Comparison of ENCODE assay signal across 8 cellular contexts in genomic region chr6:36386495-36387439, GRCh38. TPM values are rescaled to one million over a fixed set of nuclear protein-coding genes. Genes with fewer than 3 reads are reported as not detected.
DNase-seq lines count a peak whose midpoint lies in the region; ATAC-seq, FAIRE-seq and TF ChIP-seq lines count a peak whose summit lies in the region.

No MANE protein-coding gene starts in this region.

- H3K4me3 ChIP-seq in GM12865 (ENCODE audit: low read depth, low read length) (peak overlapping the region; percentile 43), skeletal muscle satellite cell (ENCODE audit: low read length) (peak overlapping the region; percentile 78)

- peak overlapping the region; percentile 71 for H3K4me3 Mint-ChIP-seq in MCF 10A (ENCODE audit: unreplicated experiment)

- H3K36me3 Mint-ChIP-seq in MCF 10A (ENCODE audit: insufficient read depth, unreplicated experiment): no peaks in the 10 kb centered on the region

- intact Hi-C loops in MCF 10A (cut with micrococcal nuclease): no loop called here

- peaks cover 28% of the 10 kb centered on the region for H3K27me3 Mint-ChIP-seq in MCF 10A (ENCODE audit: insufficient read depth, unreplicated experiment)

- peak; percentile 26 for DNase-seq in A172 (ENCODE audit: low spot score)
- no peak for DNase-seq in GM12865 (ENCODE audit: low read depth)
- DNase-seq in RCC 7860 (ENCODE audit: low spot score): peak; percentile 54
- peak; percentile 45 for DNase-seq in MCF 10A (ENCODE audit: unreplicated experiment)
- DNase-seq in iPS-NIHi11 (ENCODE audit: low spot score): peak; percentile 54
- no peak for DNase-seq in ureter (ENCODE audit: low spot score)

- H3K4me2 ChIP-seq in skeletal muscle satellite cell (ENCODE audit: low read length): peak overlapping the region; percentile 97

- H3K4me1 Mint-ChIP-seq in MCF 10A (ENCODE audit: insufficient read depth, unreplicated experiment): peaks cover 7% of the 10 kb centered on the region

- TF ChIP-seq CTCF in GM12865 (IDR thresholded peaks at IDR 0.05; ENCODE audit: insufficient read depth, low read depth, low read length, missing control alignments) (no peak), MCF 10A (IDR thresholded peaks at IDR 0.05; ENCODE audit: unreplicated experiment) (no peak)

- peaks cover 60% of the 10 kb centered on the region for H3K27me3 ChIP-seq in skeletal muscle satellite cell (ENCODE audit: control insufficient read depth, insufficient read depth, low read length)

- no peaks in the 10 kb centered on the region for H3K9me3 Mint-ChIP-seq in MCF 10A (ENCODE audit: unreplicated experiment)

- H3K36me3 ChIP-seq in skeletal muscle satellite cell (ENCODE audit: insufficient read depth, low read length): no peaks in the 10 kb centered on the region

- no peak for ATAC-seq in GM18520 (IDR thresholded peaks at IDR 0.05; ENCODE audit: unreplicated experiment)

- CTCF ChIA-PET in MCF 10A (lab: Yijun Ruan, JAX): interaction anchor here (0.8 kb wide), 1 partner anchor 59 kb away, joined by 3 read pairs; no protein-coding TSS in a partner anchor

- POLR2A ChIA-PET in MCF 10A (lab: Yijun Ruan, JAX): interaction anchor here (0.6 to 1.7 kb wide), 10 partner anchors 10 to 1484 kb away, joined by 3 to 11 read pairs (median 3); no protein-coding TSS in a partner anchor

- H3K9ac ChIP-seq in skeletal muscle satellite cell (ENCODE audit: low read depth, low read length): peak overlapping the region; percentile 70

- H3K27ac Mint-ChIP-seq in MCF 10A (ENCODE audit: low read depth, unreplicated experiment): peak overlapping the region; percentile 28

- FAIRE-seq in RCC 7860 (lab: Jason Lieb, UNC): no peak

- no TSS peak for BruUV-seq in MCF 10A (replicated peaks; lab: Mats Ljungman, UMichigan)

- peaks cover 12% of the 10 kb centered on the region for H3K4me1 ChIP-seq in skeletal muscle satellite cell (ENCODE audit: control insufficient read depth, insufficient read depth, low read length)

- no peaks in the 10 kb centered on the region for H3K9me3 ChIP-seq in skeletal muscle satellite cell (replicated peaks; ENCODE audit: low read length)

RNA-seq across cellular contexts. Expression of gene ETV7, which starts 0.7 kb away (rescaled TPM):
- 0.24 TPM in 1 of 2 replicates, not detected in the other for total RNA-seq in A172 (2014; rRNA removed; shearing (Covaris generic))
- total RNA-seq in MCF 10A (2022): 0.20 and 0.47 TPM in 2 replicates
- not detected in 2 replicates for total RNA-seq in skeletal muscle satellite cell (2012; rRNA removed)
- 7.6 TPM for total RNA-seq in ureter

RNA-seq across cellular contexts. Expression of gene BNIP5, which starts 50.1 kb away (rescaled TPM):
- not detected in 2 replicates for total RNA-seq in A172 (2014; rRNA removed; shearing (Covaris generic))
- total RNA-seq in MCF 10A (2022): not detected in 2 replicates
- not detected in 2 replicates for total RNA-seq in skeletal muscle satellite cell (2012; rRNA removed)
- total RNA-seq in ureter: not detected

RNA-seq across cellular contexts. Expression of gene PXT1, which starts 55.9 kb away (rescaled TPM):
- not detected in 2 replicates for total RNA-seq in A172 (2014; rRNA removed; shearing (Covaris generic))
- total RNA-seq in MCF 10A (2022): 0.15 TPM in 1 of 2 replicates, not detected in the other
- total RNA-seq in skeletal muscle satellite cell (2012; rRNA removed): under 0.01 TPM in 1 of 2 replicates, not detected in the other
- total RNA-seq in ureter: not detected

RNA-seq across cellular contexts. Expression of gene KCTD20, which starts 56.0 kb away (rescaled TPM):
- 93.6 and 99.3 TPM in 2 replicates for total RNA-seq in A172 (2014; rRNA removed; shearing (Covaris generic))
- 46.6 and 52.0 TPM in 2 replicates for total RNA-seq in MCF 10A (2022)
- 33.7 and 46.3 TPM in 2 replicates for total RNA-seq in skeletal muscle satellite cell (2012; rRNA removed)
- 34.6 TPM for total RNA-seq in ureter

Comparison
In these comparisons a context has a peak if more than half of its experiments do, and no peak if none do; other contexts are left out.
1. DNase-seq: peak in A172 (single experiment), RCC 7860 (single experiment), MCF 10A (single experiment) and iPS-NIHi11 (single experiment); none in GM12865 (single experiment) and ureter (single experiment).